In genomic region chr18:10524507-10525425, GRCh38 we compare ENCODE assay signal across 8 cellular contexts.
A peak's percentile ranks its signal among the peaks of the same experiment; 100 is the strongest.
DNase-seq lines count a peak whose midpoint lies in the region; TF ChIP-seq lines count a peak whose summit lies in the region.

No MANE protein-coding gene starts in this region.

- H3K36me3 Mint-ChIP-seq in dendritic cell treated with granulocyte-macrophage colony-stimulating factor and Interleukin-4, amounts not matched to agents 40 ng/mL and 50 ng/mL, for 4 days (ENCODE audit: low read depth): peaks cover 11% of the 10 kb centered on the region

- H3K4me3 ChIP-seq in neutrophil (ENCODE audit: low read depth in 1 of 2, low read length in 1 of 2): peak overlapping the region; percentile 88 to 92

- peak overlapping the region; percentile 95 for H3K27ac ChIP-seq in neutrophil

- no peak for TF ChIP-seq CTCF in neutrophil (IDR thresholded peaks at IDR 0.05)

- H3K9me3 Mint-ChIP-seq in dendritic cell treated with granulocyte-macrophage colony-stimulating factor and Interleukin-4, amounts not matched to agents 40 ng/mL and 50 ng/mL, for 4 days: no peaks in the 10 kb centered on the region

- H3K36me3 ChIP-seq in neutrophil: no peaks in the 10 kb centered on the region

- H3K4me1 Mint-ChIP-seq in dendritic cell treated with granulocyte-macrophage colony-stimulating factor and Interleukin-4, amounts not matched to agents 40 ng/mL and 50 ng/mL, for 4 days (ENCODE audit: low read depth): peaks cover 37% of the 10 kb centered on the region

- peak overlapping the region; percentile 95 for H3K4me3 Mint-ChIP-seq in dendritic cell treated with granulocyte-macrophage colony-stimulating factor and Interleukin-4, amounts not matched to agents 40 ng/mL and 50 ng/mL, for 4 days

- intact Hi-C loops in dendritic cell treated with granulocyte-macrophage colony-stimulating factor and Interleukin-4, amounts not matched to agents 40 ng/mL and 50 ng/mL, for 4 days (cut with micrococcal nuclease): loop anchor here (5.0 to 10.0 kb wide), 3 partner anchors 612 to 910 kb away; partner anchors contain the start of genes PPP4R1 and VAPA

- H3K9me3 ChIP-seq in neutrophil: no peaks in the 10 kb centered on the region

- peak; percentile 54 for DNase-seq in ELR (ENCODE audit: low read depth)
- peak; percentile 33 to 71 for DNase-seq in NOMO-1 (lab: John Stamatoyannopoulos, UW; ENCODE audit: unreplicated experiment in 2 of 2)
- no peak for DNase-seq in DMS153 treated with DMSO at 0.1 percent for 48 hours (lab: John Stamatoyannopoulos, UW; ENCODE audit: unreplicated experiment)
- no peak for DNase-seq in stimulated activated CD4-positive, alpha-beta T cell treated with anti-CD3 and anti-CD28 coated beads, Interleukin-2, amount 100 ng/mL, for 24 hours
- DNase-seq in NCI-H1694 treated with DMSO at 0.1 percent for 48 hours (lab: John Stamatoyannopoulos, UW): no peak
- DNase-seq in HPDE6-E6E7 (ENCODE audit: extremely low spot score): no peak

- peaks cover 2% of the 10 kb centered on the region for H3K27me3 Mint-ChIP-seq in dendritic cell treated with granulocyte-macrophage colony-stimulating factor and Interleukin-4, amounts not matched to agents 40 ng/mL and 50 ng/mL, for 4 days

- no peaks in the 10 kb centered on the region for H3K27me3 ChIP-seq in neutrophil

- peak overlapping the region; percentile 94 for H3K27ac Mint-ChIP-seq in dendritic cell treated with granulocyte-macrophage colony-stimulating factor and Interleukin-4, amounts not matched to agents 40 ng/mL and 50 ng/mL, for 4 days

- H3K4me1 ChIP-seq in neutrophil (ENCODE audit: control insufficient read depth in 1 of 2, insufficient read depth in 1 of 2, low read depth in 1 of 2, low read length in 1 of 2): peaks cover 14 to 21% of the 10 kb centered on the region in 2 experiments

Comparison
In these comparisons a context has a peak if more than half of its experiments do, and no peak if none do; other contexts are left out.
1. DNase-seq: peak in ELR (single experiment) and NOMO-1 (2 of 2); none in DMS153 treated with DMSO at 0.1 percent for 48 hours (single experiment), stimulated activated CD4-positive, alpha-beta T cell treated with anti-CD3 and anti-CD28 coated beads, Interleukin-2, amount 100 ng/mL, for 24 hours (0 of 2), NCI-H1694 treated with DMSO at 0.1 percent for 48 hours (single experiment) and HPDE6-E6E7 (single experiment).